ENCODE assay signal across 1 cellular context in genomic region chr22:30425327-30425615, GRCh38.
TF ChIP-seq lines count a peak whose summit lies in the region.

No MANE protein-coding gene starts in this region.

TF ChIP-seq in WTC11, 78 proteins besides CTCF, POLR2A, EP300 and RAD21 (continued from another document):
- TF ChIP-seq ZBTB43 (CRISPR knock-in tag; IDR thresholded peaks at IDR 0.05), result no peak
